18 cellular contexts compared by ENCODE assay signal in genomic region chr10:76012928-76013327, GRCh38.
DNase-seq lines count a peak whose midpoint lies in the region; TF ChIP-seq lines count a peak whose summit lies in the region.
"Had no signal": no experiment of that assay in that cellular context is flagged by ENCODE, and none has a peak within 500 bp of the region (broad histone marks: within the 10 kb centered on the region; RNA-seq: fewer than 3 reads in every experiment).

No MANE protein-coding gene starts in this region.

- no peaks in the 10 kb centered on the region for H3K36me3 ChIP-seq in HEK293 (ENCODE audit: control insufficient read depth in 2 of 2, insufficient read depth in 1 of 2, low read length in 2 of 2)
- no peaks in the 10 kb centered on the region for H3K36me3 ChIP-seq in neuronal stem cell (replicated peaks in 1 of 2; ENCODE audit: control insufficient read depth in 2 of 2, insufficient read depth in 2 of 2, low read length in 2 of 2)
- H3K36me3 ChIP-seq: BLaER1 had no signal

- H3K4me2 ChIP-seq in neuronal stem cell (ENCODE audit: insufficient read depth, low read length, poor library complexity, severe bottlenecking), result no peak overlapping the region
- H3K4me2 ChIP-seq: BLaER1, GM23338 had no signal

- no peak overlapping the region for H3K9ac ChIP-seq in neuronal stem cell (ENCODE audit: low read depth, low read length, poor library complexity)
- H3K9ac ChIP-seq: BLaER1 had no signal

- H3K9me3 ChIP-seq in HEK293 (ENCODE audit: control insufficient read depth, insufficient read depth, low read depth, low read length), result no peaks in the 10 kb centered on the region
- H3K9me3 ChIP-seq in neuronal stem cell (replicated peaks in 1 of 2; ENCODE audit: control insufficient read depth in 2 of 2, insufficient read depth in 1 of 2, low read depth in 1 of 2, low read length in 2 of 2), result no peaks in the 10 kb centered on the region
- H3K9me3 ChIP-seq: BLaER1, Caco-2 had no signal

- H4K91ac ChIP-seq in neuronal stem cell (ENCODE audit: low read depth, low read length, poor library complexity), result no peak overlapping the region

- H3K4me1 ChIP-seq in HEK293 (ENCODE audit: control insufficient read depth, insufficient read depth, low read length) (0 out of 2 replicates have a peak, but pooled peaks cover 4% of the 10 kb centered on the region), neuronal stem cell (ENCODE audit: control insufficient read depth in 2 of 2, insufficient read depth in 1 of 2, low read depth in 1 of 2, low read length in 2 of 2) (peaks cover 0 to 32% of the 10 kb centered on the region in 2 donors)
- H3K4me1 ChIP-seq: BLaER1, Caco-2 had no signal

- no peak overlapping the region for H3K4me3 ChIP-seq in HEK293 (ENCODE audit: low read depth, low read length)
- no peak overlapping the region for H3K4me3 ChIP-seq in neuronal stem cell (ENCODE audit: low read length in 2 of 2)
- H3K4me3 ChIP-seq: BLaER1, GM23338 had no signal

- no peak overlapping the region for H3K18ac ChIP-seq in neuronal stem cell (ENCODE audit: low read length)

- H2BK12ac ChIP-seq in neuronal stem cell (ENCODE audit: low read length), result no peak overlapping the region

- TF ChIP-seq CTCF in HEK293 (tag by site-specific recombination; IDR thresholded peaks at IDR 0.05), result no peak

- H3K4ac ChIP-seq in neuronal stem cell (ENCODE audit: low read length), result no peak overlapping the region

- CTCF ChIA-PET in HEK293 (lab: Yijun Ruan, JAX), result no interaction called here

- WGBS in neuronal stem cell (ENCODE audit: extremely low coverage in 2 of 2, insufficient read length in 2 of 2, insufficient replicate concordance in 1 of 2), 2 donors, result no CpG with 5 or more reads among the region's 4 CpGs

- no peak overlapping the region for H2BK120ac ChIP-seq in neuronal stem cell (ENCODE audit: low read depth, low read length)

- no peak overlapping the region for H2BK5ac ChIP-seq in neuronal stem cell (ENCODE audit: low read length)

- H2BK15ac ChIP-seq in neuronal stem cell (ENCODE audit: low read length), result no peak overlapping the region

- H3K14ac ChIP-seq in neuronal stem cell (ENCODE audit: low read length), result no peak overlapping the region

- H3K23ac ChIP-seq in neuronal stem cell (ENCODE audit: low read depth, low read length, poor library complexity), result no peak overlapping the region

- POLR2A ChIA-PET in HEK293 (lab: Yijun Ruan, JAX), result no interaction called here

- H3K27me3 ChIP-seq in neuronal stem cell (ENCODE audit: control insufficient read depth in 3 of 3, insufficient read depth in 3 of 3, low read depth in 1 of 3, low read length in 3 of 3), result no peaks in the 10 kb centered on the region
- H3K27me3 ChIP-seq: BLaER1 had no signal

- H3K27ac ChIP-seq in HEK293 (ENCODE audit: extremely low read depth, low read depth, low read length) (no peak overlapping the region), neuronal stem cell (replicated peaks; ENCODE audit: low read length) (peak overlapping the region; percentile 67)
- H3K27ac ChIP-seq: 22Rv1, BLaER1 had no signal

- DNase-seq in D341Med (ENCODE audit: low spot score) (peak; percentile 76), NCI-H82 treated with DMSO at 0.1 percent for 48 hours (lab: John Stamatoyannopoulos, UW; ENCODE audit: unreplicated experiment) (peak; percentile 96), neuronal stem cell (ENCODE audit: low spot score) (peak; percentile 85), dermis blood vessel endothelial cell (no peak), activated T-cell treated with anti-CD3 and anti-CD28 coated beads for 4 hours (no peak)
- DNase-seq in effector CD8-positive, alpha-beta T cell (lab: John Stamatoyannopoulos, UW), result no peak
- DNase-seq in stimulated activated CD4-positive, alpha-beta T cell treated with anti-CD3 and anti-CD28 coated beads, Interleukin-2, amount 100 ng/mL, for 48 hours, result no peak
- DNase-seq: AML-193; Caco-2; CD8-positive, alpha-beta memory T cell; DMS 273 treated with DMSO at 0.1 percent for 48 hours; HCEC 1CT; IMR-90; KBM-7 had no signal

- H4K8ac ChIP-seq in neuronal stem cell (ENCODE audit: low read depth, low read length), result no peak overlapping the region

- H2AFZ ChIP-seq in neuronal stem cell (ENCODE audit: low read length), result no peak overlapping the region
- H2AFZ ChIP-seq: GM23338 had no signal

- H2AK5ac ChIP-seq in neuronal stem cell (ENCODE audit: low read depth, low read length), result no peak overlapping the region

- no peaks in the 10 kb centered on the region for H3K79me1 ChIP-seq in neuronal stem cell (ENCODE audit: low read depth, low read length)

TF ChIP-seq in HEK293, 187 proteins besides CTCF, POLR2A, EP300 and RAD21:
- TF ChIP-seq ZNF423 (tag by site-specific recombination; IDR thresholded peaks at IDR 0.05) (peak; percentile 64; the same call in 1 of the 2 replicates), ZFP41 (tag by site-specific recombination; IDR thresholded peaks at IDR 0.05; ENCODE audit: borderline replicate concordance) (no peak), ZNF610 (tag by site-specific recombination; IDR thresholded peaks at IDR 0.05; ENCODE audit: borderline replicate concordance) (no peak), TCF7L2 (IDR thresholded peaks at IDR 0.05; ENCODE audit: borderline replicate concordance, low read depth, low read length) (peak; percentile 73; the same call in 1 of the 2 replicates), ZBTB8A (tag by site-specific recombination; IDR thresholded peaks at IDR 0.05) (peak; percentile 35; the same call in 1 of the 2 replicates), OSR2 (tag by site-specific recombination; IDR thresholded peaks at IDR 0.05) (peak; percentile 57; the same call in 1 of the 2 replicates)
TF ChIP-seq in HEK293: peak in this region for 4.

Comparison
In these comparisons a context has a peak if more than half of its experiments do, and no peak if none do; other contexts are left out.
1. DNase-seq: peak in D341Med (single experiment), NCI-H82 treated with DMSO at 0.1 percent for 48 hours (single experiment) and neuronal stem cell (single experiment); none in effector CD8-positive, alpha-beta T cell (single experiment), stimulated activated CD4-positive, alpha-beta T cell treated with anti-CD3 and anti-CD28 coated beads, Interleukin-2, amount 100 ng/mL, for 48 hours (0 of 2), dermis blood vessel endothelial cell (single experiment) and activated T-cell treated with anti-CD3 and anti-CD28 coated beads for 4 hours (single experiment).